Comparison of ENCODE assay signal across 23 cellular contexts in the genomic region with DNA sequence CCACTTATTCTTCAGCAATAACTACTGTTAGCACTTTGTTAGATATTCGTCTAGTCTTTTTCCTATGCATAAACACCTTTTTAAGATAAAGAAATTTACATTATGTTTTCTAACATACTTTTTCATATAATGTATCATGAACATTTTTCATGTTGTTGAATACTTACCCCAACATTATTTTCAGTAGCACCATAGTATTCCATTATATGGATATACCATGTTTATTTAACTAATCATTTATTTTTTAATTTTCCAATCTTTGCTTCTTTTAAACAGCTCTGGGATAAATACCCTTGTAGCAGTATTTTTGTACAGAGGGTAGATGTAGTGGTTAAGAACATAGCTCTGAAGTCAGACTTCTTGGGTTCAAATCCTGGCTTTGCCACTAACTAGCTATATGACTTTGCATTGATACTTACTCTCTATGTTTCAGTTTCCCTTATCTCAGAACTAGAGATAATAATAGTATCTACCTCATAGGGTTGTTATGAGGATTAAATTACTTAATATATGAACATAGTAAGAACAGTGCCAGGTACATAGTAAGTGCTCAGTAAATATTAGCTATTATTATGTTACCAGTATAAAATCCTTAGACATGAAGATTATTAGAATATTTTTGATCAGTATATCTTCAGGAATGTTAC. TPM values are rescaled to one million over a fixed set of nuclear protein-coding genes. Genes with fewer than 3 reads are reported as not detected.
DNase-seq lines count a peak whose midpoint lies in the region; ATAC-seq and TF ChIP-seq lines count a peak whose summit lies in the region.
"Had no signal": no experiment of that assay in that cellular context is flagged by ENCODE, and none has a peak within 500 bp of the region (broad histone marks: within the 10 kb centered on the region; RNA-seq: fewer than 3 reads in every experiment).

No MANE protein-coding gene starts in this region.

- H3K27me3 ChIP-seq in SK-N-SH (ENCODE audit: insufficient read depth) (no peaks in the 10 kb centered on the region), fibroblast of lung (ENCODE audit: control insufficient read depth, insufficient read depth, low read length) (no peaks in the 10 kb centered on the region), suprapubic skin (no peaks in the 10 kb centered on the region)
- H3K27me3 ChIP-seq: adrenal gland, cardiac muscle cell, neural progenitor cell had no signal

- H3K36me3 ChIP-seq in SK-N-SH (replicated peaks in 1 of 2; ENCODE audit: control insufficient read depth in 1 of 2, insufficient read depth in 2 of 2, low read length in 1 of 2) = peaks cover 52 to 64% of the 10 kb centered on the region in 2 experiments
- H3K36me3 ChIP-seq in fibroblast of lung (ENCODE audit: control insufficient read depth, insufficient read depth, low read length) = peaks cover 5% of the 10 kb centered on the region
- peaks cover 45% of the 10 kb centered on the region for H3K36me3 ChIP-seq in suprapubic skin
- H3K36me3 ChIP-seq in mucosa of descending colon (ENCODE audit: low read depth) = peaks cover 5% of the 10 kb centered on the region

- H3K9ac ChIP-seq in SK-N-SH (no peak overlapping the region), fibroblast of lung (ENCODE audit: insufficient read depth, low read length) (no peak overlapping the region)
- H3K9ac ChIP-seq: neural progenitor cell had no signal

- no peak for TF ChIP-seq RAD21 in SK-N-SH (IDR thresholded peaks at IDR 0.05; ENCODE audit: low read length)

- H3K79me2 ChIP-seq in SK-N-SH (ENCODE audit: insufficient read depth) (peaks cover 32% of the 10 kb centered on the region; the same call in 1 of the 2 replicates), fibroblast of lung (ENCODE audit: control insufficient read depth, insufficient read depth, low read length) (peaks cover 2% of the 10 kb centered on the region)

- peak overlapping the region; percentile 86 for H3K27ac Mint-ChIP-seq in activated T-cell treated with anti-CD3 and anti-CD28 coated beads, Interleukin-2, amount 50 U/mL, for 72 hours
- H3K27ac Mint-ChIP-seq in activated T-cell treated with anti-CD3 and anti-CD28 coated beads, Interleukin-2, amount 50 U/mL, for 24 hours = no peak overlapping the region
- H3K27ac Mint-ChIP-seq: neural progenitor cell had no signal

- TF ChIP-seq EP300 in SK-N-SH (IDR thresholded peaks at IDR 0.05; ENCODE audit: borderline replicate concordance in 1 of 2, low read depth in 1 of 2, low read length in 1 of 2) = no peak
- no peak for TF ChIP-seq EP300 in suprapubic skin (IDR thresholded peaks at IDR 0.05)

- H3K36me3 Mint-ChIP-seq in activated T-cell treated with anti-CD3 and anti-CD28 coated beads, Interleukin-2, amount 50 U/mL, for 72 hours (ENCODE audit: insufficient read depth in 2 of 2) = peaks cover 6 to 16% of the 10 kb centered on the region in 2 donors
- H3K36me3 Mint-ChIP-seq in activated T-cell treated with anti-CD3 and anti-CD28 coated beads, Interleukin-2, amount 50 U/mL, for 24 hours (ENCODE audit: low read depth) = peaks cover 64% of the 10 kb centered on the region

- POLR2A ChIA-PET in SK-N-SH (lab: Yijun Ruan, JAX) = no interaction called here

- H3F3A ChIP-seq in SK-N-SH (replicated peaks; ENCODE audit: insufficient read depth) = peaks cover 30% of the 10 kb centered on the region

- TF ChIP-seq CTCF in SK-N-SH (IDR thresholded peaks at IDR 0.05) = no peak
- TF ChIP-seq CTCF in fibroblast of lung (conservative IDR thresholded peaks at IDR 0.05 in 1 of 2, IDR thresholded peaks at IDR 0.05 in 1 of 2; ENCODE audit: low read depth in 1 of 2, low read length in 2 of 2) = no peak
- no peak for TF ChIP-seq CTCF in suprapubic skin (IDR thresholded peaks at IDR 0.05)
- TF ChIP-seq CTCF in mucosa of descending colon (IDR thresholded peaks at IDR 0.05) = no peak

- no peak for DNase-seq in activated T-cell treated with anti-CD3 and anti-CD28 coated beads, Interleukin-2, amount 50 U/mL, for 72 hours
- no peak for DNase-seq in activated T-cell treated with anti-CD3 and anti-CD28 coated beads, Interleukin-2, amount 50 U/mL, for 24 hours
- no peak for DNase-seq in SK-N-SH
- no peak for DNase-seq in fibroblast of lung (ENCODE audit: low read depth in 2 of 2)
- no peak for DNase-seq in suprapubic skin (ENCODE audit: low spot score in 2 of 2)
- no peak for DNase-seq in HK-2 (ENCODE audit: unreplicated experiment)
- DNase-seq in activated gamma-delta T cell treated with Interleukin-2 at 50 U/mL for 16 hours = no peak
- no peak for DNase-seq in mucosa of descending colon
- DNase-seq: activated gamma-delta T cell; adrenal gland; GF-D8; islet precursor cell; NCI-H1105; NCI-H2029; stimulated activated CD4-positive, alpha-beta T cell treated with anti-CD3 and anti-CD28 coated beads, Interleukin-1b, Interleukin-23, amount 100 ng/mL, for 48 hours had no signal

- no peak overlapping the region for H3K4me3 Mint-ChIP-seq in activated T-cell treated with anti-CD3 and anti-CD28 coated beads, Interleukin-2, amount 50 U/mL, for 72 hours
- no peak overlapping the region for H3K4me3 Mint-ChIP-seq in activated T-cell treated with anti-CD3 and anti-CD28 coated beads, Interleukin-2, amount 50 U/mL, for 24 hours
- H3K4me3 Mint-ChIP-seq: neural progenitor cell had no signal

- no peaks in the 10 kb centered on the region for H3K9me3 ChIP-seq in SK-N-SH
- H3K9me3 ChIP-seq in fibroblast of lung (ENCODE audit: control insufficient read depth, insufficient read depth, low read depth, low read length) = no peaks in the 10 kb centered on the region
- no peaks in the 10 kb centered on the region for H3K9me3 ChIP-seq in suprapubic skin
- no peaks in the 10 kb centered on the region for H3K9me3 ChIP-seq in mucosa of descending colon
- H3K9me3 ChIP-seq: adrenal gland had no signal

- 98% methylated on average over 1 of the region's 1 CpG for WGBS in SK-N-SH (ENCODE audit: low lambda C conversion rate)
- 98% methylated on average over 1 of the region's 1 CpG for WGBS in suprapubic skin

- ATAC-seq in activated T-cell treated with anti-CD3 and anti-CD28 coated beads, Interleukin-2, amount 50 U/mL, for 72 hours (replicated peaks in 1 of 2) = peak in 1 of 2 donors; percentile 19
- no peak for ATAC-seq in mucosa of descending colon

- peaks cover 2 to 10% of the 10 kb centered on the region in 2 experiments; a peak in 3 of 4 replicates for H3K4me1 ChIP-seq in SK-N-SH (ENCODE audit: control insufficient read depth in 1 of 2, insufficient read depth in 2 of 2, low read depth in 1 of 2, low read length in 1 of 2)
- H3K4me1 ChIP-seq in fibroblast of lung (ENCODE audit: control insufficient read depth, extremely low read depth, insufficient read depth, low read length) = peaks cover 13% of the 10 kb centered on the region
- H3K4me1 ChIP-seq in suprapubic skin = peaks cover 23% of the 10 kb centered on the region
- H3K4me1 ChIP-seq in mucosa of descending colon (ENCODE audit: low read depth) = no peaks in the 10 kb centered on the region
- H3K4me1 ChIP-seq: neural progenitor cell had no signal

- no peak for TF ChIP-seq POLR2A in suprapubic skin (IDR thresholded peaks at IDR 0.05)

- H3K9me2 ChIP-seq in SK-N-SH = no peaks in the 10 kb centered on the region

- H3K4me1 Mint-ChIP-seq in activated T-cell treated with anti-CD3 and anti-CD28 coated beads, Interleukin-2, amount 50 U/mL, for 72 hours (ENCODE audit: low read depth) = peaks cover 22% of the 10 kb centered on the region
- peaks cover 23% of the 10 kb centered on the region for H3K4me1 Mint-ChIP-seq in activated T-cell treated with anti-CD3 and anti-CD28 coated beads, Interleukin-2, amount 50 U/mL, for 24 hours (ENCODE audit: low read depth)
- H3K4me1 Mint-ChIP-seq: neural progenitor cell had no signal

- H3K4me3 ChIP-seq in SK-N-SH (ENCODE audit: low read depth in 2 of 2, low read length in 1 of 2) (no peak overlapping the region), fibroblast of lung (replicated peaks in 1 of 4; ENCODE audit: control extremely low read depth in 1 of 4, insufficient read depth in 1 of 4, low read depth in 3 of 4, low read length in 4 of 4) (no peak overlapping the region), suprapubic skin (no peak overlapping the region), mucosa of descending colon (no peak overlapping the region)
- H3K4me3 ChIP-seq: adrenal gland, cardiac muscle cell, neural progenitor cell, skin epidermis had no signal

- H3K27ac ChIP-seq in SK-N-SH (ENCODE audit: low read depth in 2 of 2, low read length in 1 of 2) (peak overlapping the region in 1 of 2 experiments; percentile 79; a peak in 2 of 4 replicates), fibroblast of lung (ENCODE audit: insufficient read depth, low read length) (peak overlapping the region; percentile 75), suprapubic skin (peak overlapping the region; percentile 81)
- H3K27ac ChIP-seq: cardiac muscle cell, neural progenitor cell, VCaP had no signal

- H2AFZ ChIP-seq in SK-N-SH (ENCODE audit: low read depth) = no peak overlapping the region
- H2AFZ ChIP-seq in fibroblast of lung (ENCODE audit: low read length) = no peak overlapping the region
- H2AFZ ChIP-seq: neural progenitor cell had no signal

- H3K27me3 Mint-ChIP-seq in activated T-cell treated with anti-CD3 and anti-CD28 coated beads, Interleukin-2, amount 50 U/mL, for 72 hours (ENCODE audit: low read depth) = no peaks in the 10 kb centered on the region
- no peaks in the 10 kb centered on the region for H3K27me3 Mint-ChIP-seq in activated T-cell treated with anti-CD3 and anti-CD28 coated beads, Interleukin-2, amount 50 U/mL, for 24 hours

- H3K4me2 ChIP-seq in SK-N-SH (peak overlapping the region; percentile 52; the same call in 1 of the 2 replicates), fibroblast of lung (ENCODE audit: extremely low read depth, insufficient read depth, low read length) (peak overlapping the region; percentile 93)
- H3K4me2 ChIP-seq: neural progenitor cell had no signal

- H4K20me1 ChIP-seq in SK-N-SH (ENCODE audit: insufficient read depth) (peaks cover 4% of the 10 kb centered on the region), fibroblast of lung (ENCODE audit: control insufficient read depth, extremely low read depth, insufficient read depth, low read length) (no peaks in the 10 kb centered on the region)

- CTCF ChIA-PET in SK-N-SH (lab: Yijun Ruan, JAX) = interaction anchor here (0.6 to 1.7 kb wide), 5 partner anchors 11 to 518 kb away, joined by 3 to 7 read pairs (median 3); a partner anchor contains a TSS

- H3K9me3 Mint-ChIP-seq in activated T-cell treated with anti-CD3 and anti-CD28 coated beads, Interleukin-2, amount 50 U/mL, for 72 hours = no peaks in the 10 kb centered on the region
- no peaks in the 10 kb centered on the region for H3K9me3 Mint-ChIP-seq in activated T-cell treated with anti-CD3 and anti-CD28 coated beads, Interleukin-2, amount 50 U/mL, for 24 hours
- H3K9me3 Mint-ChIP-seq: neural progenitor cell had no signal

- intact Hi-C loops in mucosa of descending colon (cut with DNase I, micrococcal nuclease) = no loop called here

RNA-seq across cellular contexts. Expression of a gene that starts 11.3 kb away (rescaled TPM):
- 10 to 100 TPM; 31.1 to 34.7 TPM for total RNA-seq in activated T-cell treated with anti-CD3 and anti-CD28 coated beads, Interleukin-2, amount 50 U/mL, for 72 hours
- polyA plus RNA-seq in SK-N-SH (2012; rRNA removed) = 13.5 and 20.7 TPM in 2 replicates
- polyA plus RNA-seq in SK-N-SH (2012; cell fraction: cytosol; rRNA removed) = 15.5 and 19.9 TPM in 2 replicates
- 21.3 and 44.5 TPM in 2 replicates for polyA plus RNA-seq in SK-N-SH (2012; cell fraction: nucleus; rRNA removed)
- total RNA-seq in fibroblast of lung = 54.4 and 64.2 TPM in 2 replicates
- 24.0 and 32.3 TPM in 2 replicates for polyA plus RNA-seq in fibroblast of lung
- polyA plus RNA-seq in fibroblast of lung (2012) = 23.7 and 23.8 TPM in 2 replicates
- polyA minus RNA-seq in fibroblast of lung (ENCODE audit: low replicate concordance) = 4.6 and 5.7 TPM in 2 replicates
- 10 to 100 TPM; 27.1 to 60.1 (median 32.9) TPM for total RNA-seq in suprapubic skin
- total RNA-seq in mucosa of descending colon = 10 to 100 TPM; 32.9 to 53.3 (median 37.4) TPM

RNA-seq across cellular contexts. Expression of a gene that starts 45.1 kb away (rescaled TPM):
- not detected for total RNA-seq in activated T-cell treated with anti-CD3 and anti-CD28 coated beads, Interleukin-2, amount 50 U/mL, for 72 hours
- polyA plus RNA-seq in SK-N-SH (2012; rRNA removed) (not detected in 2 replicates), fibroblast of lung (not detected in 2 replicates)
- 0.04 and 0.19 TPM in 2 replicates for polyA plus RNA-seq in SK-N-SH (2012; cell fraction: cytosol; rRNA removed)
- not detected in 2 replicates for polyA plus RNA-seq in SK-N-SH (2012; cell fraction: nucleus; rRNA removed)
- total RNA-seq in fibroblast of lung (not detected in 2 replicates), suprapubic skin (not detected), mucosa of descending colon (not detected)
- not detected in 2 replicates for polyA plus RNA-seq in fibroblast of lung (2012)
- not detected in 2 replicates for polyA minus RNA-seq in fibroblast of lung (ENCODE audit: low replicate concordance)
- total RNA-seq: A673, adrenal gland, cardiac muscle cell, lower leg skin, pulmonary artery endothelial cell had no signal
- polyA plus RNA-seq: BJ had no signal
